In the genomic region with DNA sequence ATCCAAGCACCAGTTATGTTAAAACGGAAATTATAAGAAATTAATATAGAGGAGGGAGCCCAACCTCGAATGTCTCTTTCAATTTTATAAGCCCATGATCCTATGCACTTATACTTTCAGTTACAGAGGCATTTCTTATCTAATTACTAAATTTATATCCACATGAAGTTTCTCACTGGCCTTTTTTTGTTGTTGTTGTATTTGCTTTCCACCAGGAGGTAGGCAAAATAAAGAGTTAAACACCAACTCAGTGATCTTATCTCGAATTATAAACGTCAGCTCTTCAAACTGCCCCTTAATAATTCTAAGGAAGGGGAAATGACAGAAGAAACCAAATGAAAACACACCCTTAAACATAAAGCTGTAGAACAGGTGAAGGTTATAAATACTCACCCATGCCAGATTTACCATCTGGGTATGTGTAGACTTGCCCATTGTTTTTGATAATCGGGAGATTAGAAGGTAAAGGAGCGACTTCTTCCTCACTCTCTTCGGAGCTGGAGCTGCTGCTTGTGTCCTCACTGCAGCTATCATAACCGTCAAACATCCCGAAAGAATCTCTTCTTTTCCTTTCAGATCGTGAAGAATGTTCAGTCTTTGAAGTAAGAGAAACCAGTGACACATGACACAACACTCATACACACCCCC, we compare ENCODE assay signal across 12 cellular contexts. TPM values are rescaled to one million over a fixed set of nuclear protein-coding genes. Genes with fewer than 3 reads are reported as not detected.
DNase-seq lines count a peak whose midpoint lies in the region; ATAC-seq, FAIRE-seq and TF ChIP-seq lines count a peak whose summit lies in the region.
"Had no signal": no experiment of that assay in that cellular context is flagged by ENCODE, and none has a peak within 500 bp of the region (broad histone marks: within the 10 kb centered on the region; RNA-seq: fewer than 3 reads in every experiment).

No MANE protein-coding gene starts in this region.

- no peak for DNase-seq in heart left ventricle
- DNase-seq in cardiac septum (ENCODE audit: low spot score), result no peak
- DNase-seq in spleen, result no peak
- no peak for DNase-seq in globus pallidus (ENCODE audit: low spot score)
- no peak for DNase-seq in GM19239 (ENCODE audit: insufficient read length, low spot score)
- DNase-seq: activated CD4-positive, alpha-beta T cell treated with anti-CD3 and anti-CD28 coated beads, Interleukin-2, amount 50 U/mL, for 4 hours; foreskin melanocyte; NCI-H1436; NCI-H526 treated with DMSO at 0.1 percent for 48 hours had no signal

- WGBS in heart left ventricle, 4 donors, result 24 to 33% (median 30%) methylated on average over 10 of the region's 10 CpGs
- 38 to 46% (median 41%) methylated on average over 10 of the region's 10 CpGs for WGBS in spleen, 5 donors

- TF ChIP-seq CTCF in heart left ventricle (IDR thresholded peaks at IDR 0.05) (no peak), SU-DHL-6 (IDR thresholded peaks at IDR 0.05; ENCODE audit: insufficient read depth, low read length, poor library complexity, severe bottlenecking) (no peak), spleen (IDR thresholded peaks at IDR 0.05 in 8 of 11, conservative IDR thresholded peaks at IDR 0.05 in 3 of 11) (no peak)

- no peaks in the 10 kb centered on the region for H4K20me1 ChIP-seq in SU-DHL-6 (ENCODE audit: low read depth, low read length)

- H3K27me3 ChIP-seq in heart left ventricle, result no peaks in the 10 kb centered on the region
- H3K27me3 ChIP-seq in SU-DHL-6 (ENCODE audit: low read length), result no peaks in the 10 kb centered on the region
- no peaks in the 10 kb centered on the region for H3K27me3 ChIP-seq in spleen (replicated peaks in 1 of 7)

- no peak overlapping the region for H3K9ac ChIP-seq in SU-DHL-6 (ENCODE audit: low read length)

- H3K9me2 ChIP-seq in SU-DHL-6 (replicated peaks; ENCODE audit: insufficient read depth, low read length), result no peaks in the 10 kb centered on the region

- no peak overlapping the region for H2AFZ ChIP-seq in SU-DHL-6 (ENCODE audit: low read depth, low read length, severe bottlenecking)

- ATAC-seq in heart left ventricle (peak in 1 of 4 donors; percentile 53), esophagus mucosa (peak; percentile 74), HG03342 (IDR thresholded peaks at IDR 0.05; ENCODE audit: unreplicated experiment) (no peak)

- no peak for TF ChIP-seq POLR2A in heart left ventricle (IDR thresholded peaks at IDR 0.05)
- TF ChIP-seq POLR2A in spleen (IDR thresholded peaks at IDR 0.05), result no peak

- no peaks in the 10 kb centered on the region for H3K9me3 ChIP-seq in heart left ventricle
- H3K9me3 ChIP-seq in SU-DHL-6 (ENCODE audit: insufficient read depth, low read length), result no peaks in the 10 kb centered on the region
- no peaks in the 10 kb centered on the region for H3K9me3 ChIP-seq in spleen

- no peak overlapping the region for H3K4me2 ChIP-seq in SU-DHL-6 (ENCODE audit: low read depth, low read length, poor library complexity, severe bottlenecking)

- 0 out of 2 replicates have a peak, but pooled peaks cover 5% of the 10 kb centered on the region for H3F3A ChIP-seq in SU-DHL-6 (ENCODE audit: insufficient read depth)

- H3K4me1 ChIP-seq in heart left ventricle, result peaks cover 0 to 29% (median 13%) of the 10 kb centered on the region in 12 donors
- peaks cover 10 to 49% (median 20%) of the 10 kb centered on the region in 6 donors for H3K4me1 ChIP-seq in spleen

- peaks cover 10% of the 10 kb centered on the region; the same call in 1 of the 2 replicates for H3K79me2 ChIP-seq in SU-DHL-6 (ENCODE audit: insufficient read depth, low read length)

- H3K4me3 ChIP-seq in heart left ventricle (peak overlapping the region in 4 of 12 donors; percentile 13 to 30 (median 16)), SU-DHL-6 (ENCODE audit: insufficient read depth, low read length, poor library complexity, severe bottlenecking) (no peak overlapping the region), spleen (no peak overlapping the region)

- peaks cover 0 to 44% (median 38%) of the 10 kb centered on the region in 9 donors for H3K36me3 ChIP-seq in heart left ventricle
- H3K36me3 ChIP-seq in SU-DHL-6 (ENCODE audit: low read length), result peaks cover 16% of the 10 kb centered on the region; the same call in 1 of the 2 replicates
- peaks cover 0 to 56% (median 33%) of the 10 kb centered on the region in 6 donors for H3K36me3 ChIP-seq in spleen

- peak overlapping the region in 7 of 12 donors; percentile 9 to 63 (median 30) for H3K27ac ChIP-seq in heart left ventricle
- H3K27ac ChIP-seq in SU-DHL-6 (ENCODE audit: low read depth, low read length), result peak overlapping the region; percentile 12; the same call in 1 of the 2 replicates
- peak overlapping the region; percentile 0 to 63 (median 33) for H3K27ac ChIP-seq in spleen

- no peak for FAIRE-seq in GM19239 (lab: Jason Lieb, UNC)

- intact Hi-C loops in heart left ventricle (cut with DNase I) (no loop called here), cardiac septum (cut with DNase I) (no loop called here), spleen (cut with DNase I; ENCODE audit: low total_unique reads) (no loop called here)

RNA-seq across cellular contexts. Expression of gene MBTD1, which starts 35.1 kb away (rescaled TPM):
- total RNA-seq in heart left ventricle (1 to 10 TPM; 3.4 to 9.8 (median 6.9) TPM), cardiac septum (6.6 TPM), esophagus mucosa (8.2 TPM), spleen (10 to 100 TPM; 18.3 to 45.7 (median 27.5) TPM)
- polyA plus RNA-seq in heart left ventricle (1 to 10 TPM; 3.4 to 4.9 TPM), spleen (10 to 100 TPM in 2 of 3 donors, 1 to 10 TPM in 1; 9.6 to 10.4 (median 10.1) TPM)

RNA-seq across cellular contexts. Expression of gene UTP18, which starts 35.6 kb away (rescaled TPM):
- 10 to 100 TPM in 3 of 9 donors, 1 to 10 TPM in 6; 5.3 to 13.5 (median 8.1) TPM for total RNA-seq in heart left ventricle
- polyA plus RNA-seq in heart left ventricle, result 10 to 100 TPM in 1 of 2 donors, 1 to 10 TPM in 1; 5.8 to 16.7 TPM
- total RNA-seq in cardiac septum, result 7.9 TPM
- total RNA-seq in esophagus mucosa, result 27.4 TPM
- 10 to 100 TPM; 33.9 to 45.6 (median 36.7) TPM for total RNA-seq in spleen
- polyA plus RNA-seq in spleen, result 10 to 100 TPM; 23.5 to 37.1 (median 31.8) TPM

RNA-seq across cellular contexts. Expression of gene NME2, which starts 58.5 kb away (rescaled TPM):
- 100 to 1,000 TPM; 171 to 386 (median 245) TPM for total RNA-seq in heart left ventricle
- 100 to 1,000 TPM; 414 to 813 TPM for polyA plus RNA-seq in heart left ventricle
- 225 TPM for total RNA-seq in cardiac septum
- total RNA-seq in esophagus mucosa, result 683 TPM
- 100 to 1,000 TPM; 209 to 316 (median 272) TPM for total RNA-seq in spleen
- 100 to 1,000 TPM; 672 to 746 (median 729) TPM for polyA plus RNA-seq in spleen
